ENCODE assay signal across 14 cellular contexts in genomic region chr11:72686639-72687215, GRCh38. TPM values are rescaled to one million over a fixed set of nuclear protein-coding genes. Genes with fewer than 3 reads are reported as not detected.
A peak's percentile ranks its signal among the peaks of the same experiment; 100 is the strongest.
DNase-seq lines count a peak whose midpoint lies in the region; ATAC-seq and TF ChIP-seq lines count a peak whose summit lies in the region.
"Had no signal": no experiment of that assay in that cellular context is flagged by ENCODE, and none has a peak within 500 bp of the region (broad histone marks: within the 10 kb centered on the region; RNA-seq: fewer than 3 reads in every experiment).

No MANE protein-coding gene starts in this region.

- no peak for TF ChIP-seq CTCF in AG04450 (IDR thresholded peaks at IDR 0.05; ENCODE audit: low read depth, low read length)
- TF ChIP-seq CTCF in choroid plexus epithelial cell (conservative IDR thresholded peaks at IDR 0.05; ENCODE audit: low read depth, low read length), result no peak

- H3K4me3 ChIP-seq in AG04450 (ENCODE audit: low read depth, low read length), result no peak overlapping the region
- H3K4me3 ChIP-seq in choroid plexus epithelial cell (ENCODE audit: low read depth, low read length), result no peak overlapping the region
- H3K4me3 ChIP-seq in muscle layer of duodenum (ENCODE audit: low read depth in 1 of 2, low read length in 2 of 2), result no peak overlapping the region

- H3K27me3 ChIP-seq in AG04450 (ENCODE audit: control insufficient read depth, insufficient read depth, low read length), result no peaks in the 10 kb centered on the region
- H3K27me3 ChIP-seq in muscle layer of duodenum (ENCODE audit: low read depth, low read length), result no peaks in the 10 kb centered on the region

- H3K9me3 ChIP-seq in AG04450 (ENCODE audit: control insufficient read depth, insufficient read depth, low read length) (no peaks in the 10 kb centered on the region), muscle layer of duodenum (ENCODE audit: control insufficient read depth in 1 of 2, low read length in 2 of 2) (no peaks in the 10 kb centered on the region)

- no peak for ATAC-seq in HG03095 (IDR thresholded peaks at IDR 0.05; ENCODE audit: unreplicated experiment)
- no peak for ATAC-seq in HG03469 (IDR thresholded peaks at IDR 0.05; ENCODE audit: unreplicated experiment)
- no peak for ATAC-seq in HG02763 (IDR thresholded peaks at IDR 0.05; ENCODE audit: unreplicated experiment)
- ATAC-seq: HCT116 had no signal

- peaks cover 3 to 17% of the 10 kb centered on the region in 2 donors for H3K4me1 ChIP-seq in muscle layer of duodenum (ENCODE audit: control insufficient read depth in 1 of 2, insufficient read depth in 2 of 2, low read length in 2 of 2)

- peaks cover 45 to 54% of the 10 kb centered on the region in 2 donors for H3K36me3 ChIP-seq in muscle layer of duodenum (ENCODE audit: control insufficient read depth in 1 of 2, insufficient read depth in 2 of 2, low read length in 2 of 2)

- CTCF ChIA-PET in AG04450 (lab: Charles Lee), result interaction anchor here (6.7 kb wide), 1 partner anchor 216 kb away, joined by 69 read pairs; no protein-coding TSS in a partner anchor

- no peak for DNase-seq in AG04450 (ENCODE audit: low read depth, low spot score)
- peak; percentile 27 for DNase-seq in GM04503 (ENCODE audit: low read depth)
- peak; percentile 32 for DNase-seq in choroid plexus epithelial cell (ENCODE audit: low read depth)
- DNase-seq in SHP77 treated with DMSO at 0.1 percent for 48 hours (lab: John Stamatoyannopoulos, UW), result no peak
- DNase-seq: anterior cingulate cortex, islet precursor cell, NCI-H2171 treated with DMSO at 0.1 percent for 48 hours, substantia nigra had no signal

- POLR2A ChIA-PET in AG04450 (lab: Yijun Ruan, JAX), result no interaction called here

- H3K27ac ChIP-seq in AG04450 (ENCODE audit: low read depth, low read length) (peak overlapping the region; percentile 52), muscle layer of duodenum (ENCODE audit: low read length) (peak overlapping the region; percentile 5)
- H3K27ac ChIP-seq: epithelial cell of prostate had no signal

RNA-seq across cellular contexts. Expression of gene PDE2A, which starts 12.5 kb away (rescaled TPM):
- polyA plus RNA-seq in AG04450 (2011; rRNA removed), result 0.02 and 0.11 TPM in 2 replicates
- 0.32 TPM in 1 of 2 replicates, not detected in the other for polyA minus RNA-seq in AG04450 (2011; rRNA and poly(A)+ RNA removed)

Comparison
In these comparisons a context has a peak if more than half of its experiments do, and no peak if none do; other contexts are left out.
1. DNase-seq: peak in GM04503 (single experiment) and choroid plexus epithelial cell (single experiment); none in AG04450 (single experiment) and SHP77 treated with DMSO at 0.1 percent for 48 hours (single experiment).